In the genomic region with DNA sequence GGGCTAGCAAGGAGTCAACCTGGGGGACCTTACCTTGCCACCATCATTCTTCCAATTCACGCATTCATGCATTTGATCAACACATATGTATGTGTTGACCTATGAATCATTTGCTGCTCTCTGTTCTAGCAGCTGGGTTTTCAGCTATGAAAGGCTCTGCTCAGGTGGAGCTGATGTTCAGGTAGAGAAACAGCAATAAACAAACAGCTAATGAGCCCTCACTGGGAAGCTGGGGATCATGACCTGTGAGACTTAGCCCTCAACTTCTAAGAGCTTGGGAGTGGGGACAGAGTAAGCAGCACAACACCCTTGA, we compare ENCODE assay signal across 1 cellular context.
TF ChIP-seq lines count a peak whose summit lies in the region.

No MANE protein-coding gene starts in this region.

TF ChIP-seq in GM23338, 12 proteins besides CTCF, POLR2A, EP300 and RAD21 (continued from another document):
- TF ChIP-seq REST (IDR thresholded peaks at IDR 0.05; ENCODE audit: unreplicated experiment) (no peak), STAT1 (IDR thresholded peaks at IDR 0.05; ENCODE audit: unreplicated experiment) (no peak), EZH2phosphoT487 (IDR thresholded peaks at IDR 0.05; ENCODE audit: unreplicated experiment) (no peak), NANOG (IDR thresholded peaks at IDR 0.05; ENCODE audit: borderline replicate concordance) (no peak)
TF ChIP-seq in GM23338: peak in this region for 1.
